In the genomic region with DNA sequence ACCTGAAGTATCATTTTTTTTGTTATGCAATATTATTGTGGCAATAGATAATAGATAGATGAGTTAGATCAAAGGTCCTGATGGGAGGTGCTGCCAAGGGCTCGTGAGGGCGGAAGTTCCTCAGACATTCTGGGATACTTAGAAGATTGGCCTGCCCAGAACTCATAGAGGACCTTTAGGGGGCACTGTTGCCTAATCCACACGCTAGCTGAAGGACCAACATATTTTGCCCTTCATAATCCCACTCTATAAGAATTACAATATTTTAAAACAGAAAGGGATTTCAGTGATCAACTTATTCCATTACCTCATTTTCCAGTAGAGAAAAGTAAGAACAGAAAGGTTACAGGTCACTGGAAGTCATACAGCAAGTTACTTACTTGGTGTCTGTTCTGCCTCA, we compare ENCODE assay signal across 8 cellular contexts. TPM values are rescaled to one million over a fixed set of nuclear protein-coding genes. Genes with fewer than 3 reads are reported as not detected.
A peak's percentile ranks its signal among the peaks of the same experiment; 100 is the strongest.
DNase-seq lines count a peak whose midpoint lies in the region; ATAC-seq and TF ChIP-seq lines count a peak whose summit lies in the region.
"Had no signal": no experiment of that assay in that cellular context is flagged by ENCODE, and none has a peak within 500 bp of the region (broad histone marks: within the 10 kb centered on the region; RNA-seq: fewer than 3 reads in every experiment).

No MANE protein-coding gene starts in this region.

- H3K27me3 ChIP-seq in GM06990 (replicated peaks; ENCODE audit: control insufficient read depth, insufficient read depth, low read length) (no peaks in the 10 kb centered on the region), WERI-Rb-1 (ENCODE audit: insufficient read depth, low read depth, severe bottlenecking) (no peaks in the 10 kb centered on the region)

- H3K27ac ChIP-seq in WERI-Rb-1 = no peak overlapping the region

- H3K4me3 ChIP-seq in GM06990 (replicated peaks; ENCODE audit: low read depth, low read length) (no peak overlapping the region), WERI-Rb-1 (ENCODE audit: low read depth, low read length) (no peak overlapping the region)

- TF ChIP-seq CTCF in GM06990 (IDR thresholded peaks at IDR 0.05; ENCODE audit: insufficient read depth, low read length, poor library complexity, severe bottlenecking) (peak; percentile 71), WERI-Rb-1 (IDR thresholded peaks at IDR 0.05; ENCODE audit: low read depth, low read length) (peak; percentile 56)

- DNase-seq in GM06990 (ENCODE audit: extremely low read depth, insufficient read length) (peak; percentile 6), WERI-Rb-1 (peak; percentile 35), left cardiac atrium (peak; percentile 24), superior temporal gyrus (ENCODE audit: extremely low spot score) (peak; percentile 73)

- H3K36me3 ChIP-seq in GM06990 (ENCODE audit: control insufficient read depth, insufficient read depth, low read length) (no peaks in the 10 kb centered on the region), WERI-Rb-1 (no peaks in the 10 kb centered on the region)

- intact Hi-C loops in left cardiac atrium (cut with DNase I) = loop anchor here in 1 of 2 donors (2.0 to 10.0 kb wide), 3 partner anchors 101 to 450 kb away; no protein-coding TSS in a partner anchor

- H3K9me3 ChIP-seq in WERI-Rb-1 (ENCODE audit: severe bottlenecking) = no peaks in the 10 kb centered on the region

- ATAC-seq in GM19372 (IDR thresholded peaks at IDR 0.05; ENCODE audit: low read depth, unreplicated experiment) = peak; percentile 83
- ATAC-seq in HG03520 (IDR thresholded peaks at IDR 0.05; ENCODE audit: unreplicated experiment) = peak; percentile 89
- ATAC-seq in left cardiac atrium = peak; percentile 76 to 84
- ATAC-seq in GM21423 (IDR thresholded peaks at IDR 0.05; ENCODE audit: unreplicated experiment) = no peak

RNA-seq across cellular contexts. Expression of a gene that starts 22.9 kb away (rescaled TPM):
- total RNA-seq in left cardiac atrium = not detected
- total RNA-seq: activated CD8-positive, alpha-beta memory T cell treated with anti-CD3 and anti-CD28 coated beads for 36 hours had no signal

Comparison
In these comparisons a context has a peak if more than half of its experiments do, and no peak if none do; other contexts are left out.
1. DNase-seq: peak in every context shown above with its lines; median percentile 73 in superior temporal gyrus; 35 in WERI-Rb-1; 24 in left cardiac atrium; 6 in GM06990.